In genomic region chr14:89251066-89251465, GRCh38 we compare ENCODE assay signal across 18 cellular contexts.
A peak's percentile ranks its signal among the peaks of the same experiment; 100 is the strongest.
DNase-seq lines count a peak whose midpoint lies in the region; ATAC-seq, FAIRE-seq and TF ChIP-seq lines count a peak whose summit lies in the region.
"Had no signal": no experiment of that assay in that cellular context is flagged by ENCODE, and none has a peak within 500 bp of the region (broad histone marks: within the 10 kb centered on the region; RNA-seq: fewer than 3 reads in every experiment).

No MANE protein-coding gene starts in this region.

- H3K27me3 ChIP-seq in HepG2 (ENCODE audit: control insufficient read depth in 1 of 2, insufficient read depth in 2 of 2, low read length in 2 of 2) (no peaks in the 10 kb centered on the region), right lobe of liver (no peaks in the 10 kb centered on the region)

- H3K9me3 Mint-ChIP-seq in brain: peaks cover 0 to 4% (median 0%) of the 10 kb centered on the region in 5 experiments
- peaks cover 0 to 4% (median 0%) of the 10 kb centered on the region in 9 donors for H3K9me3 Mint-ChIP-seq in naive thymus-derived CD8-positive, alpha-beta T cell

- no peak overlapping the region for H3K9ac ChIP-seq in HepG2 (ENCODE audit: insufficient read depth, low read depth, low read length)

- no peaks in the 10 kb centered on the region for H3K27me3 Mint-ChIP-seq in brain
- no peaks in the 10 kb centered on the region for H3K27me3 Mint-ChIP-seq in naive thymus-derived CD8-positive, alpha-beta T cell
- H3K27me3 Mint-ChIP-seq: activated CD8-positive, alpha-beta memory T cell treated with anti-CD3 and anti-CD28 coated beads, Interleukin-2, amount 10 ng/mL, durations not matched to agents 7 days and 5 days had no signal

- 100% methylated on average over 3 of the region's 3 CpGs for WGBS in HepG2 (ENCODE audit: low lambda C conversion rate)
- 100% methylated on average over 2 of the region's 3 CpGs for WGBS in right lobe of liver (ENCODE audit: insufficient coverage, low coverage, low lambda C conversion rate, missing lambda C conversion rate)

- ATAC-seq in HepG2: no peak
- no peak for ATAC-seq in right lobe of liver
- no peak for ATAC-seq in GM18505 (IDR thresholded peaks at IDR 0.05; ENCODE audit: unreplicated experiment)
- no peak for ATAC-seq in naive thymus-derived CD8-positive, alpha-beta T cell
- ATAC-seq in left lobe of liver: no peak
- ATAC-seq: activated CD8-positive, alpha-beta memory T cell treated with anti-CD3 and anti-CD28 coated beads, Interleukin-2, amount 10 ng/mL, durations not matched to agents 7 days and 5 days; left cardiac atrium had no signal

- H3K4me2 ChIP-seq in HepG2 (ENCODE audit: low read depth, low read length): no peak overlapping the region

- H3K27ac ChIP-seq in HepG2 (ENCODE audit: extremely low read length, insufficient read depth, low read length) (no peak overlapping the region), right lobe of liver (no peak overlapping the region)
- H3K27ac ChIP-seq: prostate gland, thoracic aorta, WERI-Rb-1 had no signal

- no peak for TF ChIP-seq CTCF in HepG2 (CRISPR knock-in tag; IDR thresholded peaks at IDR 0.05)
- no peak for TF ChIP-seq CTCF in right lobe of liver (IDR thresholded peaks at IDR 0.05)
- TF ChIP-seq CTCF in brain (conservative IDR thresholded peaks at IDR 0.05): no peak

- peaks cover 23% of the 10 kb centered on the region for H3K36me3 Mint-ChIP-seq in brain
- H3K36me3 Mint-ChIP-seq in naive thymus-derived CD8-positive, alpha-beta T cell: peaks cover 4 to 31% (median 20%) of the 10 kb centered on the region in 3 donors

- FAIRE-seq in HepG2 (lab: Jason Lieb, UNC): no peak
- no peak for FAIRE-seq in urothelium cell line (lab: Jason Lieb, UNC)
- FAIRE-seq: RCC 7860 had no signal

- CTCF ChIA-PET in HepG2 (lab: Yijun Ruan, JAX; ENCODE audit: low intra/inter-chr PET ratio, low total read pairs): no interaction called here

- TF ChIP-seq RAD21 in HepG2 (CRISPR knock-in tag; IDR thresholded peaks at IDR 0.05): no peak

- BruUV-seq in HepG2 (replicated peaks; lab: Mats Ljungman, UMichigan): no TSS peak

- peaks cover 43% of the 10 kb centered on the region for H3K4me1 ChIP-seq in HepG2 (ENCODE audit: insufficient read depth, low read length)
- H3K4me1 ChIP-seq in right lobe of liver: peaks cover 0 to 10% (median 2%) of the 10 kb centered on the region in 4 donors
- H3K4me1 ChIP-seq: prostate gland had no signal

- peaks cover 57% of the 10 kb centered on the region for H3K79me2 ChIP-seq in HepG2 (ENCODE audit: insufficient read depth, low read length)

- TF ChIP-seq POLR2A in HepG2 (IDR thresholded peaks at IDR 0.05; ENCODE audit: insufficient read depth in 1 of 2, low read depth in 2 of 2, low read length in 2 of 2) (no peak), right lobe of liver (IDR thresholded peaks at IDR 0.05) (no peak), GM18505 (IDR thresholded peaks at IDR 0.05; ENCODE audit: borderline replicate concordance, extremely low read depth, insufficient read depth, insufficient read length) (no peak)

- H3K27ac Mint-ChIP-seq in brain: peak overlapping the region in 3 of 5 experiments; percentile 23 to 70 (median 25)
- peak overlapping the region in 3 of 10 donors; percentile 14 to 34 (median 15) for H3K27ac Mint-ChIP-seq in naive thymus-derived CD8-positive, alpha-beta T cell
- H3K27ac Mint-ChIP-seq: activated CD8-positive, alpha-beta memory T cell treated with anti-CD3 and anti-CD28 coated beads, Interleukin-2, amount 10 ng/mL, durations not matched to agents 7 days and 5 days had no signal

- peaks cover 68% of the 10 kb centered on the region for H4K20me1 ChIP-seq in HepG2 (ENCODE audit: insufficient read depth, low read length)

- in situ Hi-C loops in HepG2 (cut with HindIII; ENCODE audit: extremely low pct_ligation_motif_present, low pct_unique_long_range_greater_than_20kb): no loop called here

- H3K4me3 ChIP-seq in HepG2 (replicated peaks in 1 of 3; ENCODE audit: insufficient read depth in 1 of 3, low read depth in 2 of 3, low read length in 3 of 3) (no peak overlapping the region), right lobe of liver (no peak overlapping the region)
- H3K4me3 ChIP-seq: prostate gland, thoracic aorta had no signal

- no peak for TF ChIP-seq EP300 in HepG2 (IDR thresholded peaks at IDR 0.05; ENCODE audit: low read depth in 2 of 2, low read length in 2 of 2)
- no peak for TF ChIP-seq EP300 in HepG2 (CRISPR knock-in tag; IDR thresholded peaks at IDR 0.05; ENCODE audit: borderline replicate concordance)

- intact Hi-C loops in HepG2 (cut with micrococcal nuclease; ENCODE audit: unreplicated experiment): no loop called here
- intact Hi-C loops in right lobe of liver (cut with DNase I): no loop called here

- POLR2A ChIA-PET in HepG2 (lab: Yijun Ruan, JAX): no interaction called here
- POLR2A ChIA-PET in naive thymus-derived CD8-positive, alpha-beta T cell (lab: Charles Lee): no interaction called here

- H2AFZ ChIP-seq in HepG2 (ENCODE audit: low read length): no peak overlapping the region

- H3K36me3 ChIP-seq in HepG2 (replicated peaks in 1 of 2; ENCODE audit: control insufficient read depth in 1 of 2, insufficient read depth in 2 of 2, low read length in 2 of 2) (peaks cover 10 to 36% of the 10 kb centered on the region in 2 experiments), right lobe of liver (no peaks in the 10 kb centered on the region)
- H3K36me3 ChIP-seq: prostate gland, thoracic aorta, WERI-Rb-1 had no signal

- DNase-seq in HepG2 (ENCODE audit: low spot score): no peak
- DNase-seq in right lobe of liver: no peak
- DNase-seq in kidney tubule cell (ENCODE audit: low spot score): peak; percentile 71
- peak; percentile 18 for DNase-seq in urothelium cell line (ENCODE audit: low spot score)
- no peak for DNase-seq in naive thymus-derived CD8-positive, alpha-beta T cell
- no peak for DNase-seq in left lobe of liver (ENCODE audit: low spot score)
- DNase-seq: activated CD8-positive, alpha-beta memory T cell treated with anti-CD3 and anti-CD28 coated beads, Interleukin-2, amount 10 ng/mL, durations not matched to agents 7 days and 5 days; activated naive CD4-positive, alpha-beta T cell; cerebellar nuclear complex; left cardiac atrium; NCI-H2081 treated with DMSO at 0.1 percent for 48 hours; NCI-H82; WERI-Rb-1 had no signal

- no peak overlapping the region for H3K4me3 Mint-ChIP-seq in brain
- no peak overlapping the region for H3K4me3 Mint-ChIP-seq in naive thymus-derived CD8-positive, alpha-beta T cell
- H3K4me3 Mint-ChIP-seq: activated CD8-positive, alpha-beta memory T cell treated with anti-CD3 and anti-CD28 coated beads, Interleukin-2, amount 10 ng/mL, durations not matched to agents 7 days and 5 days had no signal

- peaks cover 69% of the 10 kb centered on the region for H3K4me1 Mint-ChIP-seq in brain
- H3K4me1 Mint-ChIP-seq in naive thymus-derived CD8-positive, alpha-beta T cell: peaks cover 37 to 85% (median 63%) of the 10 kb centered on the region in 4 donors

- H3K9me3 ChIP-seq in HepG2 (ENCODE audit: low read length): no peaks in the 10 kb centered on the region
- no peaks in the 10 kb centered on the region for H3K9me3 ChIP-seq in right lobe of liver
- H3K9me3 ChIP-seq: prostate gland, thoracic aorta had no signal

TF ChIP-seq in HepG2, 621 proteins besides CTCF, POLR2A, EP300 and RAD21:
- TF ChIP-seq RBM22 (optimal IDR thresholded peaks at IDR 0.05; ENCODE audit: low read length) (peak; percentile 40), HIVEP1 (CRISPR knock-in tag; IDR thresholded peaks at IDR 0.05) (no peak)

Comparison
In these comparisons a context has a peak if more than half of its experiments do, and no peak if none do; other contexts are left out.
1. DNase-seq: peak in kidney tubule cell (single experiment) and urothelium cell line (single experiment); none in HepG2 (single experiment), right lobe of liver (0 of 3), naive thymus-derived CD8-positive, alpha-beta T cell (0 of 10) and left lobe of liver (single experiment).